Comparison of ENCODE assay signal across 22 cellular contexts in the genomic region with DNA sequence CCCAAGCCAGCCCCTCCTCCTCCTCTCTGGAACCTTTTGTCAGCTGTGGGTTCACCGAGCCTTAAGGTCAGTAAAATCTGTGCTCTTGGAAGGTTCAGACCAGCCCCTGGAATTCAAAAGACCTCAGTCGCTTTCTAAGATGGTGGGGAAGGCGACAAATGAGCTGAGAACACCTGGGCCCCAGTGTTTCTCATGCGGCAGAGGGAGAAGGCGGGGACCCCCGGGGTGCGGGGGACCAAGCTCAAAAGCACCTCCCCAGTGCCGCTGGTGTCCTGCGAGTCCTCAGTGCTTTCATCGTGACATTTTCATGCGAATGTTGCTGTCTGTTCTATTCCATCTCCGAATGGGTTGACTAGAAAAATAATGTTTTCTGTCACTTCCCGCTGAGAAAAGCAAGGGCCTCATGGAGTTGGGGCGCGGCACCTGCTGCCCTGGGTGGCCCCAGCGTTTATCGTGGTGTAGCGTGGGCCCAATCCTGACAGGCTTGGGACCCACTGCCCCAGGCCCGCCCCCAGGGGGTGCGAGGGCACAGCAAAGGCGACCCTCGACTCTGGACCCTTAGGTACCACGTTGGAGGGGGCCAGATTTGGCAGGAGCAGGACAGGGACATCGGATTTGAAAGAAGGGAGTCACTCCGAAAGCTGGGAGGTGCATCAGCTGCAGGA. TPM values are rescaled to one million over a fixed set of nuclear protein-coding genes. Genes with fewer than 3 reads are reported as not detected.
"Had no signal": no experiment of that assay in that cellular context is flagged by ENCODE, and none has a peak within 500 bp of the region (broad histone marks: within the 10 kb centered on the region; RNA-seq: fewer than 3 reads in every experiment).

No MANE protein-coding gene starts in this region.

- H3K9me3 ChIP-seq: body of pancreas, gastrocnemius medialis, mucosa of descending colon, transverse colon, vagina had no signal

- H3K9me3 Mint-ChIP-seq: activated T-helper 17 cell treated with anti-CD3 and anti-CD28 coated beads, Interleukin-2, amount 50 U/mL, for 72 hours had no signal

- DNase-seq: activated CD4-positive, alpha-beta T cell treated with anti-CD3 and anti-CD28 coated beads, Interleukin-2, amount 10 ng/mL, durations not matched to agents 24 days and 14 days; activated CD4-positive, CD25-positive, alpha-beta regulatory T cell; activated CD8-positive, alpha-beta T cell treated with anti-CD3 and anti-CD28 coated beads for 36 hours; activated naive CD4-positive, alpha-beta T cell treated with Interleukin-2 at 50 U/mL for 16 hours; activated T-cell treated with anti-CD3 and anti-CD28 coated beads, Interleukin-2, amount 50 U/mL, for 1 hour; body of pancreas; gastrocnemius medialis; head of caudate nucleus; left ventricle myocardium superior; mucosa of descending colon; naive B cell; stimulated activated naive CD4-positive, alpha-beta T cell treated with Interleukin-2 at 50 U/mL for 16 hours; T-helper 1 cell; T-helper 9 cell; transverse colon had no signal

- H3K36me3 ChIP-seq: gastrocnemius medialis, transverse colon, vagina had no signal

- H3K9ac ChIP-seq: parathyroid adenoma had no signal

- H3K4me2 ChIP-seq: smooth muscle cell had no signal

- H3K79me2 ChIP-seq: parathyroid adenoma had no signal

- H3K36me3 Mint-ChIP-seq: memory B cell, naive B cell had no signal

- H3K4me3 Mint-ChIP-seq: activated CD4-positive, alpha-beta T cell treated with anti-CD3 and anti-CD28 coated beads, Interleukin-2, amount 10 ng/mL, durations not matched to agents 24 days and 14 days; activated CD8-positive, alpha-beta T cell treated with anti-CD3 and anti-CD28 coated beads for 36 hours; activated T-helper 17 cell treated with anti-CD3 and anti-CD28 coated beads, Interleukin-2, amount 50 U/mL, for 72 hours; memory B cell; naive B cell had no signal

- H3K27me3 Mint-ChIP-seq: activated CD4-positive, alpha-beta T cell treated with anti-CD3 and anti-CD28 coated beads, Interleukin-2, amount 10 ng/mL, durations not matched to agents 24 days and 14 days; activated CD8-positive, alpha-beta T cell treated with anti-CD3 and anti-CD28 coated beads for 36 hours; activated T-helper 17 cell treated with anti-CD3 and anti-CD28 coated beads, Interleukin-2, amount 50 U/mL, for 72 hours had no signal

- ATAC-seq: activated CD8-positive, alpha-beta T cell treated with anti-CD3 and anti-CD28 coated beads for 36 hours; activated T-helper 17 cell treated with anti-CD3 and anti-CD28 coated beads, Interleukin-2, amount 50 U/mL, for 72 hours; body of pancreas; gastrocnemius medialis; left ventricle myocardium superior; mucosa of descending colon; sciatic nerve had no signal

- H3K27ac Mint-ChIP-seq: activated CD4-positive, alpha-beta T cell treated with anti-CD3 and anti-CD28 coated beads, Interleukin-2, amount 10 ng/mL, durations not matched to agents 24 days and 14 days; activated CD8-positive, alpha-beta T cell treated with anti-CD3 and anti-CD28 coated beads for 36 hours; activated T-helper 17 cell treated with anti-CD3 and anti-CD28 coated beads, Interleukin-2, amount 50 U/mL, for 72 hours; memory B cell had no signal

- H3K4me3 ChIP-seq: body of pancreas, gastrocnemius medialis, mucosa of descending colon, smooth muscle cell, transverse colon, vagina had no signal

- H3K27me3 ChIP-seq: body of pancreas, gastrocnemius medialis, transverse colon, vagina had no signal

- H3K27ac ChIP-seq: body of pancreas, gastrocnemius medialis, parathyroid adenoma, transverse colon, vagina had no signal

- H3K4me1 ChIP-seq: parathyroid adenoma had no signal

RNA-seq across cellular contexts. Expression of gene NTN5, which starts 0.8 kb away (rescaled TPM):
- total RNA-seq: body of pancreas, cardiac septum, gastrocnemius medialis, left ventricle myocardium superior, smooth muscle cell had no signal

RNA-seq across cellular contexts. Expression of gene FUT2, which starts 22.2 kb away (rescaled TPM):
- total RNA-seq: activated CD4-positive, alpha-beta T cell treated with anti-CD3 and anti-CD28 coated beads, Interleukin-2, amount 10 ng/mL, durations not matched to agents 24 days and 14 days; activated CD8-positive, alpha-beta T cell treated with anti-CD3 and anti-CD28 coated beads for 36 hours; activated T-helper 17 cell treated with anti-CD3 and anti-CD28 coated beads, Interleukin-2, amount 50 U/mL, for 72 hours; cardiac septum; left ventricle myocardium superior; sciatic nerve had no signal
